8 cellular contexts compared by ENCODE assay signal in the genomic region with DNA sequence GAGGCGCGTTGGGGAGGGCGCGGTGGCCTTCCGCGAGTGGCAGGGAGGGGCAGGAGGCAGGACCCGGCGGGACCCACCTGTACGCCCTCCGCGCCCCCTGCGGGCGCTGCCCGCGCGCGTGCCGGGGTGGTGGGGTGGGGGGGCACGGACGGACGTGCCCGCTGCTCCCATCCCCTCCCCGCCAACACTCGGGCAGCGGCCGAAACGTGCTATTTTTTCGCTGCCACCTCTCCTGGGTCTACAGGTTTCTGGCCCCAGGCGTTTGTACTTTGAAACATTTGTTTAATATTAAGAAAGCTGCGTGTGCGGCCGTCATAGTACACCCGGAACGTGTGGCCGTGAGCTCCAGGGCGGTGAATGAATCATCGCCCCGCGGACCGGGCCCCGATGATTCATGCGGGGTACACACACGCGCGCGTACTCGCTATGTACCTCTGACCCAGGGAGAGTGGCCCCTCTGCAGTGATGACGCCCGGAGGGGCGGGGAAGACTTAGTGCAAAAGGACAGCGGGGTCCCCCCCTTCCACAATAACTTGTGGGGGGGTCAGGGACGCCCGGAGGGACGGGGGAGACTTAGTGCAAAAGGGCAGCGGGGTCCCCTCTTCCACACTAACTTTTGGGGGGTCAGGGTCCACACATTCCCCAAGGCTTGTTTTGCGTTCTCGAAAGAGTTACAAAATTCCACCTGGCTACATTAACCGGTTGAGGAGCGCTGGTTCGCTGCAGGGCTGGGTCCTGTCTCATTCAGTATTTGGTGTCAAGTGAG. TPM values are rescaled to one million over a fixed set of nuclear protein-coding genes. Genes with fewer than 3 reads are reported as not detected.
DNase-seq lines count a peak whose midpoint lies in the region; ATAC-seq and TF ChIP-seq lines count a peak whose summit lies in the region.

No MANE protein-coding gene starts in this region.

- no peaks in the 10 kb centered on the region for H3K36me3 ChIP-seq in RWPE2 (ENCODE audit: low read depth)

- ATAC-seq in GM18868 (IDR thresholded peaks at IDR 0.05; ENCODE audit: unreplicated experiment), result peak; percentile 27
- peak; percentile 8 for ATAC-seq in HG03064 (IDR thresholded peaks at IDR 0.05; ENCODE audit: low read depth, unreplicated experiment)
- ATAC-seq in RWPE2 (ENCODE audit: low read depth), result peak; percentile 77
- ATAC-seq in omental fat pad (ENCODE audit: low FRiP score), result peak; percentile 80

- DNase-seq in RWPE2 (ENCODE audit: low spot score) (peak; percentile 76), globus pallidus (ENCODE audit: low spot score) (peak; percentile 54), omental fat pad (ENCODE audit: low spot score) (peak; percentile 83), OCI-M2 (lab: John Stamatoyannopoulos, UW; ENCODE audit: unreplicated experiment) (no peak)
- peak; percentile 71 for DNase-seq in activated naive CD4-positive, alpha-beta T cell treated with anti-CD3 and anti-CD28 coated beads, Interleukin-2, amount 50 U/mL, for 16 hours

- H3K9me3 ChIP-seq in RWPE2 (ENCODE audit: severe bottlenecking), result no peaks in the 10 kb centered on the region

- peak overlapping the region; percentile 100 for H3K4me3 ChIP-seq in RWPE2 (ENCODE audit: severe bottlenecking)

- TF ChIP-seq CTCF in RWPE2 (IDR thresholded peaks at IDR 0.05; ENCODE audit: poor library complexity, severe bottlenecking) (no peak), omental fat pad (IDR thresholded peaks at IDR 0.05) (no peak)

- H3K4me1 ChIP-seq in RWPE2 (ENCODE audit: insufficient read depth, poor library complexity, severe bottlenecking), result no peaks in the 10 kb centered on the region

- peak overlapping the region; percentile 56 for H3K27ac ChIP-seq in RWPE2 (ENCODE audit: poor library complexity, severe bottlenecking)
- H3K27ac ChIP-seq in temporal lobe (ENCODE audit: low read depth, low read length), result peak overlapping the region; percentile 90

- H3K27me3 ChIP-seq in RWPE2 (ENCODE audit: insufficient read depth, poor library complexity, severe bottlenecking), result peaks cover 2% of the 10 kb centered on the region

RNA-seq across cellular contexts. Expression of a gene that starts 56.6 kb away (rescaled TPM):
- total RNA-seq in omental fat pad (10 to 100 TPM; 31.9 to 55.4 (median 42.5) TPM), temporal lobe (17.7 TPM)

Comparison
In these comparisons a context has a peak if more than half of its experiments do, and no peak if none do; other contexts are left out.
1. ATAC-seq: peak in every context shown above with its lines; median percentile 80 in omental fat pad; 77 in RWPE2; 27 in GM18868; 8 in HG03064.